ENCODE assay signal across 9 cellular contexts in genomic region chr16:66511615-66512500, GRCh38. TPM values are rescaled to one million over a fixed set of nuclear protein-coding genes. Genes with fewer than 3 reads are reported as not detected.
A peak's percentile ranks its signal among the peaks of the same experiment; 100 is the strongest.
DNase-seq lines count a peak whose midpoint lies in the region; TF ChIP-seq lines count a peak whose summit lies in the region.
"Had no signal": no experiment of that assay in that cellular context is flagged by ENCODE, and none has a peak within 500 bp of the region (broad histone marks: within the 10 kb centered on the region; RNA-seq: fewer than 3 reads in every experiment).

No MANE protein-coding gene starts in this region.

- peak overlapping the region; percentile 25 for H3K9ac ChIP-seq in HUES6 (ENCODE audit: low read length)

- peak in 1 of 2 donors; percentile 81 for DNase-seq in ascending aorta (ENCODE audit: low spot score in 2 of 2)
- DNase-seq in iPS DF 4.7 (ENCODE audit: extremely low read depth, low spot score): peak; percentile 58
- peak in 1 of 2 donors; percentile 38 for DNase-seq in thyroid gland
- DNase-seq in NCI-H2227 (lab: John Stamatoyannopoulos, UW; ENCODE audit: unreplicated experiment): no peak
- DNase-seq in stimulated activated CD4-positive, alpha-beta T cell treated with anti-CD3 and anti-CD28 coated beads, Interleukin-4, amount 100 ng/mL, for 4 hours: no peak
- no peak for DNase-seq in activated CD4-positive, alpha-beta T cell treated with anti-CD3 and anti-CD28 coated beads for 48 hours
- DNase-seq in activated CD4-positive, alpha-beta T cell treated with anti-CD3 and anti-CD28 coated beads for 4 hours: no peak
- DNase-seq: NCI-H1436 had no signal

- H3K27ac ChIP-seq in HUES6 (ENCODE audit: low read depth, low read length): peak overlapping the region; percentile 20; the same call in 1 of the 2 replicates
- peak overlapping the region; percentile 98 to 99 for H3K27ac ChIP-seq in ascending aorta
- peak overlapping the region; percentile 80 to 86 (median 85) for H3K27ac ChIP-seq in thyroid gland

- H3K4me1 ChIP-seq in HUES6 (ENCODE audit: control insufficient read depth, insufficient read depth, low read length): peaks cover 41% of the 10 kb centered on the region
- H3K4me1 ChIP-seq in ascending aorta: peaks cover 31 to 76% of the 10 kb centered on the region in 2 donors
- H3K4me1 ChIP-seq in thyroid gland: peaks cover 76 to 88% of the 10 kb centered on the region in 2 donors

- no peaks in the 10 kb centered on the region for H3K36me3 ChIP-seq in HUES6 (ENCODE audit: control insufficient read depth, insufficient read depth, low read length)
- no peaks in the 10 kb centered on the region for H3K36me3 ChIP-seq in ascending aorta
- no peaks in the 10 kb centered on the region for H3K36me3 ChIP-seq in thyroid gland

- intact Hi-C loops in ascending aorta (cut with DNase I): no loop called here
- intact Hi-C loops in thyroid gland (cut with DNase I): no loop called here

- 47 to 65% methylated on average over 9 to 13 of the region's 13 CpGs for whole genome bisulfite sequencing in thyroid gland, 2 donors

- H3K9me3 ChIP-seq in HUES6 (ENCODE audit: control insufficient read depth, insufficient read depth, low read depth, low read length) (peaks cover 4% of the 10 kb centered on the region; the same call in 1 of the 2 replicates), ascending aorta (no peaks in the 10 kb centered on the region), thyroid gland (no peaks in the 10 kb centered on the region)

- H3K4me3 ChIP-seq in HUES6 (ENCODE audit: low read depth, low read length) (no peak overlapping the region), ascending aorta (peak overlapping the region in 1 of 2 donors; percentile 35), thyroid gland (replicated peaks in 1 of 3) (no peak overlapping the region)

- no peak for TF ChIP-seq POLR2A in thyroid gland (IDR thresholded peaks at IDR 0.05)

- TF ChIP-seq CTCF in ascending aorta (IDR thresholded peaks at IDR 0.05): peak in 2 of 3 experiments; percentile 14 to 24
- TF ChIP-seq CTCF in thyroid gland (IDR thresholded peaks at IDR 0.05): no peak

- no peaks in the 10 kb centered on the region for H3K27me3 ChIP-seq in HUES6 (ENCODE audit: control insufficient read depth, insufficient read depth, low read length)
- H3K27me3 ChIP-seq in ascending aorta: no peaks in the 10 kb centered on the region
- H3K27me3 ChIP-seq in thyroid gland: no peaks in the 10 kb centered on the region

RNA-seq across cellular contexts. Expression of gene TK2, which starts 38.1 kb away (rescaled TPM):
- 21.5 TPM for total RNA-seq in ascending aorta
- total RNA-seq in thyroid gland: 10 to 100 TPM; 31.6 to 55.5 (median 46.6) TPM

RNA-seq across cellular contexts. Expression of gene CKLF, which starts 40.5 kb away (rescaled TPM):
- total RNA-seq in ascending aorta: not detected
- total RNA-seq in thyroid gland: 10 to 100 TPM; 22.1 to 79.4 (median 49.9) TPM

RNA-seq across cellular contexts. Expression of gene CMTM1, which starts 54.4 kb away (rescaled TPM):
- total RNA-seq in ascending aorta (not detected), thyroid gland (1 to 10 TPM in 1 of 4 donors, not detected in 3; 3.8 TPM)

Comparison
In these comparisons a context has a peak if more than half of its experiments do, and no peak if none do; other contexts are left out.
1. H3K27ac ChIP-seq: peak in every context shown above with its lines; median percentile 98 in ascending aorta; 85 in thyroid gland; 20 in HUES6.
2. CTCF ChIP-seq: peak in ascending aorta (2 of 3); none in thyroid gland (0 of 6).
3. RNA of gene CKLF, which starts 40.5 kb away (total RNA-seq): 22.1 to 79.4 TPM in thyroid gland; not detected in ascending aorta (single experiment); every median in the first group is over 10 times any median in the second.